Comparison of ENCODE assay signal across 1 cellular context in genomic region chr5:60340326-60340725, GRCh38.
TF ChIP-seq lines count a peak whose summit lies in the region.

No MANE protein-coding gene starts in this region.

TF ChIP-seq in SK-N-SH, 30 proteins besides CTCF, POLR2A, EP300 and RAD21 (continued from another document):
- TF ChIP-seq USF2 (IDR thresholded peaks at IDR 0.05; ENCODE audit: borderline replicate concordance, low read depth, low read length) (no peak), USF1 (IDR thresholded peaks at IDR 0.05; ENCODE audit: borderline replicate concordance, low read depth) (no peak), ZBTB33 (IDR thresholded peaks at IDR 0.05; ENCODE audit: borderline replicate concordance, low read depth) (no peak), FOSL2 (IDR thresholded peaks at IDR 0.05; ENCODE audit: borderline replicate concordance, low read depth) (no peak), FOXJ3 (CRISPR knock-in tag; IDR thresholded peaks at IDR 0.05) (no peak), GABPA (IDR thresholded peaks at IDR 0.05; ENCODE audit: low read depth) (no peak), RXRA (IDR thresholded peaks at IDR 0.05; ENCODE audit: borderline replicate concordance, low read depth) (no peak), PBX3 (IDR thresholded peaks at IDR 0.05) (no peak), MAX (IDR thresholded peaks at IDR 0.05; ENCODE audit: low read depth) (no peak)
